ENCODE assay signal across 2 cellular contexts in genomic region chr1:2046225-2046917, GRCh38.
A peak's percentile ranks its signal among the peaks of the same experiment; 100 is the strongest.
TF ChIP-seq lines count a peak whose summit lies in the region.

No MANE protein-coding gene starts in this region.

TF ChIP-seq in HCT116, 20 proteins besides CTCF, POLR2A, EP300 and RAD21:
- TF ChIP-seq ZBTB33 (IDR thresholded peaks at IDR 0.05; ENCODE audit: extremely low read depth, insufficient replicate concordance, low read length) (no peak), REST (IDR thresholded peaks at IDR 0.05; ENCODE audit: low read depth) (no peak), POLR2AphosphoS5 (IDR thresholded peaks at IDR 0.05; ENCODE audit: low read depth, low read length) (no peak), ZFX (IDR thresholded peaks at IDR 0.05) (0 out of 2 replicates have a peak, but pooled peaks have one; percentile 13), EZH2 (IDR thresholded peaks at IDR 0.05) (no peak), CBX3 (IDR thresholded peaks at IDR 0.05; ENCODE audit: low read depth) (no peak), SIN3A (IDR thresholded peaks at IDR 0.05; ENCODE audit: low read depth) (no peak), TCF7L2 (IDR thresholded peaks at IDR 0.05; ENCODE audit: borderline replicate concordance, extremely low read depth, insufficient read depth, insufficient read length) (peak; percentile 32), FOSL1 (IDR thresholded peaks at IDR 0.05; ENCODE audit: low read depth) (no peak), EZH2phosphoT487 (IDR thresholded peaks at IDR 0.05; ENCODE audit: borderline replicate concordance) (no peak)

TF ChIP-seq in K562, 482 proteins besides CTCF, POLR2A, EP300 and RAD21 (continues in another document):
- peak; percentile 39; the same call in 1 of the 2 replicates for TF ChIP-seq MYC (IDR thresholded peaks at IDR 0.05; ENCODE audit: low read depth, low read length)
- no peak for TF ChIP-seq MYC (CRISPR knock-in tag; IDR thresholded peaks at IDR 0.05; ENCODE audit: borderline replicate concordance, low read depth)
- TF ChIP-seq TARDBP (IDR thresholded peaks at IDR 0.05): peak; percentile 40; the same call in 1 of the 2 replicates
- peak; percentile 83 for TF ChIP-seq SMC3 (conservative IDR thresholded peaks at IDR 0.05; ENCODE audit: insufficient read depth, low read depth, low read length)
- TF ChIP-seq, protein P1, sequence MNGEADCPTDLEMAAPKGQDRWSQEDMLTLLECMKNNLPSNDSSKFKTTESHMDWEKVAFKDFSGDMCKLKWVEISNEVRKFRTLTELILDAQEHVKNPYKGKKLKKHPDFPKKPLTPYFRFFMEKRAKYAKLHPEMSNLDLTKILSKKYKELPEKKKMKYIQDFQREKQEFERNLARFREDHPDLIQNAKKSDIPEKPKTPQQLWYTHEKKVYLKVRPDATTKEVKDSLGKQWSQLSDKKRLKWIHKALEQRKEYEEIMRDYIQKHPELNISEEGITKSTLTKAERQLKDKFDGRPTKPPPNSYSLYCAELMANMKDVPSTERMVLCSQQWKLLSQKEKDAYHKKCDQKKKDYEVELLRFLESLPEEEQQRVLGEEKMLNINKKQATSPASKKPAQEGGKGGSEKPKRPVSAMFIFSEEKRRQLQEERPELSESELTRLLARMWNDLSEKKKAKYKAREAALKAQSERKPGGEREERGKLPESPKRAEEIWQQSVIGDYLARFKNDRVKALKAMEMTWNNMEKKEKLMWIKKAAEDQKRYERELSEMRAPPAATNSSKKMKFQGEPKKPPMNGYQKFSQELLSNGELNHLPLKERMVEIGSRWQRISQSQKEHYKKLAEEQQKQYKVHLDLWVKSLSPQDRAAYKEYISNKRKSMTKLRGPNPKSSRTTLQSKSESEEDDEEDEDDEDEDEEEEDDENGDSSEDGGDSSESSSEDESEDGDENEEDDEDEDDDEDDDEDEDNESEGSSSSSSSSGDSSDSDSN (IDR thresholded peaks at IDR 0.05; ENCODE audit: borderline replicate concordance in 1 of 2, low read depth in 2 of 2, low read length in 2 of 2): peak; percentile 68 to 80; a peak in 2 of 4 replicates
- no peak for TF ChIP-seq ELK1 (CRISPR knock-in tag; IDR thresholded peaks at IDR 0.05)
- TF ChIP-seq THRAP3 (IDR thresholded peaks at IDR 0.05; ENCODE audit: borderline replicate concordance): no peak
- TF ChIP-seq STAG1 (CRISPR knock-in tag; IDR thresholded peaks at IDR 0.05; ENCODE audit: borderline replicate concordance): peak; percentile 88
- TF ChIP-seq RB1 (IDR thresholded peaks at IDR 0.05; ENCODE audit: low read depth): peak; percentile 85
- TF ChIP-seq, protein P2, sequence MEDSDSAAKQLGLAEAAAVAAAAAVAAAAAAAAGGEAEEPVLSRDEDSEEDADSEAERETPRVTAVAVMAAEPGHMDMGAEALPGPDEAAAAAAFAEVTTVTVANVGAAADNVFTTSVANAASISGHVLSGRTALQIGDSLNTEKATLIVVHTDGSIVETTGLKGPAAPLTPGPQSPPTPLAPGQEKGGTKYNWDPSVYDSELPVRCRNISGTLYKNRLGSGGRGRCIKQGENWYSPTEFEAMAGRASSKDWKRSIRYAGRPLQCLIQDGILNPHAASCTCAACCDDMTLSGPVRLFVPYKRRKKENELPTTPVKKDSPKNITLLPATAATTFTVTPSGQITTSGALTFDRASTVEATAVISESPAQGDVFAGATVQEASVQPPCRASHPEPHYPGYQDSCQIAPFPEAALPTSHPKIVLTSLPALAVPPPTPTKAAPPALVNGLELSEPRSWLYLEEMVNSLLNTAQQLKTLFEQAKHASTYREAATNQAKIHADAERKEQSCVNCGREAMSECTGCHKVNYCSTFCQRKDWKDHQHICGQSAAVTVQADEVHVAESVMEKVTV (CRISPR knock-in tag; IDR thresholded peaks at IDR 0.05): peak; percentile 58
- TF ChIP-seq, protein P3, sequence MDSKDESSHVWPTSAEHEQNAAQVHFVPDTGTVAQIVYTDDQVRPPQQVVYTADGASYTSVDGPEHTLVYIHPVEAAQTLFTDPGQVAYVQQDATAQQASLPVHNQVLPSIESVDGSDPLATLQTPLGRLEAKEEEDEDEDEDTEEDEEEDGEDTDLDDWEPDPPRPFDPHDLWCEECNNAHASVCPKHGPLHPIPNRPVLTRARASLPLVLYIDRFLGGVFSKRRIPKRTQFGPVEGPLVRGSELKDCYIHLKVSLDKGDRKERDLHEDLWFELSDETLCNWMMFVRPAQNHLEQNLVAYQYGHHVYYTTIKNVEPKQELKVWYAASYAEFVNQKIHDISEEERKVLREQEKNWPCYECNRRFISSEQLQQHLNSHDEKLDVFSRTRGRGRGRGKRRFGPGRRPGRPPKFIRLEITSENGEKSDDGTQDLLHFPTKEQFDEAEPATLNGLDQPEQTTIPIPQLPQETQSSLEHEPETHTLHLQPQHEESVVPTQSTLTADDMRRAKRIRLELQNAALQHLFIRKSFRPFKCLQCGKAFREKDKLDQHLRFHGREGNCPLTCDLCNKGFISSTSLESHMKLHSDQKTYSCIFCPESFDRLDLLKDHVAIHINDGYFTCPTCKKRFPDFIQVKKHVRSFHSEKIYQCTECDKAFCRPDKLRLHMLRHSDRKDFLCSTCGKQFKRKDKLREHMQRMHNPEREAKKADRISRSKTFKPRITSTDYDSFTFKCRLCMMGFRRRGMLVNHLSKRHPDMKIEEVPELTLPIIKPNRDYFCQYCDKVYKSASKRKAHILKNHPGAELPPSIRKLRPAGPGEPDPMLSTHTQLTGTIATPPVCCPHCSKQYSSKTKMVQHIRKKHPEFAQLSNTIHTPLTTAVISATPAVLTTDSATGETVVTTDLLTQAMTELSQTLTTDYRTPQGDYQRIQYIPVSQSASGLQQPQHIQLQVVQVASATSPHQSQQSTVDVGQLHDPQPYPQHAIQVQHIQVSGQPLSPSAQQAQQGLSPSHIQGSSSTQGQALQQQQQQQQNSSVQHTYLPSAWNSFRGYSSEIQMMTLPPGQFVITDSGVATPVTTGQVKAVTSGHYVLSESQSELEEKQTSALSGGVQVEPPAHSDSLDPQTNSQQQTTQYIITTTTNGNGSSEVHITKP (IDR thresholded peaks at IDR 0.05; ENCODE audit: partially characterized antibody): peak; percentile 17
- TF ChIP-seq ZNF707 (CRISPR knock-in tag; conservative IDR thresholded peaks at IDR 0.05): no peak
- peak; percentile 65 for TF ChIP-seq ZEB2 (IDR thresholded peaks at IDR 0.05)
- peak; percentile 19 for TF ChIP-seq TBP (optimal IDR thresholded peaks at IDR 0.05; ENCODE audit: low read depth, low read length)
- TF ChIP-seq ZNF217 (CRISPR knock-in tag; IDR thresholded peaks at IDR 0.05): no peak
- no peak for TF ChIP-seq RNF2 (IDR thresholded peaks at IDR 0.05)
- no peak for TF ChIP-seq MXD1 (CRISPR knock-in tag; IDR thresholded peaks at IDR 0.05; ENCODE audit: borderline replicate concordance, poor library complexity, severe bottlenecking)
- peak in 1 of 2 experiments; percentile 58; a peak in 1 of 4 replicates for TF ChIP-seq RCOR1 (IDR thresholded peaks at IDR 0.05; ENCODE audit: borderline replicate concordance in 1 of 2, low read depth in 2 of 2, low read length in 2 of 2)
- peak; percentile 73 for TF ChIP-seq CTCFL (IDR thresholded peaks at IDR 0.05; ENCODE audit: borderline replicate concordance, insufficient read depth, low read depth, low read length, poor library complexity, severe bottlenecking)
- no peak for TF ChIP-seq HNRNPL (IDR thresholded peaks at IDR 0.05; ENCODE audit: low read depth, low read length)
- no peak for TF ChIP-seq ZNF398 (CRISPR knock-in tag; IDR thresholded peaks at IDR 0.05)
- TF ChIP-seq CXXC5 (CRISPR knock-in tag; IDR thresholded peaks at IDR 0.05): no peak
- no peak for TF ChIP-seq ZNF444 (CRISPR knock-in tag; IDR thresholded peaks at IDR 0.05)
- TF ChIP-seq, protein P4, sequence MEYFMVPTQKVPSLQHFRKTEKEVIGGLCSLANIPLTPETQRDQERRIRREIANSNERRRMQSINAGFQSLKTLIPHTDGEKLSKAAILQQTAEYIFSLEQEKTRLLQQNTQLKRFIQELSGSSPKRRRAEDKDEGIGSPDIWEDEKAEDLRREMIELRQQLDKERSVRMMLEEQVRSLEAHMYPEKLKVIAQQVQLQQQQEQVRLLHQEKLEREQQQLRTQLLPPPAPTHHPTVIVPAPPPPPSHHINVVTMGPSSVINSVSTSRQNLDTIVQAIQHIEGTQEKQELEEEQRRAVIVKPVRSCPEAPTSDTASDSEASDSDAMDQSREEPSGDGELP (CRISPR knock-in tag; IDR thresholded peaks at IDR 0.05; ENCODE audit: borderline replicate concordance): peak; percentile 68; the same call in 1 of the 2 replicates
- TF ChIP-seq, protein P5, sequence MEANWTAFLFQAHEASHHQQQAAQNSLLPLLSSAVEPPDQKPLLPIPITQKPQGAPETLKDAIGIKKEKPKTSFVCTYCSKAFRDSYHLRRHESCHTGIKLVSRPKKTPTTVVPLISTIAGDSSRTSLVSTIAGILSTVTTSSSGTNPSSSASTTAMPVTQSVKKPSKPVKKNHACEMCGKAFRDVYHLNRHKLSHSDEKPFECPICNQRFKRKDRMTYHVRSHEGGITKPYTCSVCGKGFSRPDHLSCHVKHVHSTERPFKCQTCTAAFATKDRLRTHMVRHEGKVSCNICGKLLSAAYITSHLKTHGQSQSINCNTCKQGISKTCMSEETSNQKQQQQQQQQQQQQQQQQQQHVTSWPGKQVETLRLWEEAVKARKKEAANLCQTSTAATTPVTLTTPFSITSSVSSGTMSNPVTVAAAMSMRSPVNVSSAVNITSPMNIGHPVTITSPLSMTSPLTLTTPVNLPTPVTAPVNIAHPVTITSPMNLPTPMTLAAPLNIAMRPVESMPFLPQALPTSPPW (CRISPR knock-in tag; IDR thresholded peaks at IDR 0.05): 0 out of 2 replicates have a peak, but pooled peaks have one; percentile 24
- TF ChIP-seq BMI1 (IDR thresholded peaks at IDR 0.05; ENCODE audit: low read length): no peak
- peak; percentile 52 for TF ChIP-seq CTBP1 (IDR thresholded peaks at IDR 0.05; ENCODE audit: borderline replicate concordance)
- TF ChIP-seq NFXL1 (CRISPR knock-in tag; IDR thresholded peaks at IDR 0.05): no peak
- no peak for TF ChIP-seq ARHGAP35 (IDR thresholded peaks at IDR 0.05; ENCODE audit: partially characterized antibody)
- TF ChIP-seq ZNF316 (IDR thresholded peaks at IDR 0.05): no peak
- peak; percentile 52; the same call in 1 of the 2 replicates for TF ChIP-seq ESRRA (IDR thresholded peaks at IDR 0.05; ENCODE audit: borderline replicate concordance, low read depth)
- TF ChIP-seq ZNF263 (CRISPR knock-in tag; IDR thresholded peaks at IDR 0.05; ENCODE audit: borderline replicate concordance): 0 out of 2 replicates have a peak, but pooled peaks have one; percentile 24
- 0 out of 2 replicates have a peak, but pooled peaks have one; percentile 23 for TF ChIP-seq JUND (IDR thresholded peaks at IDR 0.05; ENCODE audit: borderline replicate concordance, low read depth, low read length)
- TF ChIP-seq JUND (tag; IDR thresholded peaks at IDR 0.05; ENCODE audit: borderline replicate concordance, low read depth, low read length): no peak; the same call in 2 of the 3 replicates
- peak; percentile 52; the same call in 1 of the 2 replicates for TF ChIP-seq CC2D1A (IDR thresholded peaks at IDR 0.05)
- no peak for TF ChIP-seq HDAC3 (IDR thresholded peaks at IDR 0.05; ENCODE audit: borderline replicate concordance, partially characterized antibody)
- TF ChIP-seq MAZ (CRISPR knock-in tag; conservative IDR thresholded peaks at IDR 0.05 in 1 of 2, IDR thresholded peaks at IDR 0.05 in 1 of 2): peak in 1 of 2 experiments; percentile 76; a peak in 2 of 4 replicates
- TF ChIP-seq NEUROD1 (IDR thresholded peaks at IDR 0.05; ENCODE audit: borderline replicate concordance, low read depth, low read length, partially characterized antibody): peak; percentile 22
- TF ChIP-seq MLX (CRISPR knock-in tag; conservative IDR thresholded peaks at IDR 0.05): no peak
- peak; percentile 25; the same call in 1 of the 2 replicates for TF ChIP-seq ATF7 (IDR thresholded peaks at IDR 0.05)
